Comparison of ENCODE assay signal across 8 cellular contexts in the genomic region with DNA sequence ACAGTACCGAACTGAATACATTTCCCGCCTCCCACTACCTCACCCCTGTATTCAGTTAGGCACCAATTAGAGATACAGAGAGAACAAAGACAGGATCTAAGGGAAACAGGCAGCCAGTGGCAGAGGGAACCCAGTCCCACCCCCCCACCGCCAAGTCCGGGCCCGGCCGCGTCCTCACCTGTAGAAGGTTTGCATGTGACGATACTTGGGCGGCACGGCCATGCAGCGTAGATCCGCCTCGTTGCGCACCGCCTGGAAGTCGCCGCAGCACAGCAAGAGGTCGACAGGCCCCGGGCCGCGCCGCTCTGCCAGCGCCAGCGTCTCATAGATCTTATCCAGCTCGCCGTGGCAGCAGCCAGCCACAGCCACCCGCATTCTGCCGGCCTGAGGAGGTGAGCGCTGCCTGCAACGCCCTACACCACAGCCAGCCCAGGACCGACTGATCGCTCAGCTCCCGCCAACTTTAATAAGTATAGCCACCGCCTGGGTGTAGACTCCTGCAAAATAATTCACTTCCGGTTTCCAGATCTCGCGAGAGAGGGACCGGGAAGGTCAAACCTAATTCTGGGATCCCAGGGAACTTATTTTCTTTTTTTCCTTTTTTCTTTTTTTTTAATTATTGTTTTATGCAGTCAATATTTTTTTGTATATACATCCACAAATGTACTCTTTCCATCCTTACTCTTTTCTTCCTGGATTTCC. TPM values are rescaled to one million over a fixed set of nuclear protein-coding genes. Genes with fewer than 3 reads are reported as not detected.
DNase-seq lines count a peak whose midpoint lies in the region; ATAC-seq, FAIRE-seq and TF ChIP-seq lines count a peak whose summit lies in the region.

DBR1 (minus strand) TSS at position 501 of the 702 bp plus-strand sequence; CDS start at position 375, 126 bp downstream.

- TF ChIP-seq RAD21 in A549 (conservative IDR thresholded peaks at IDR 0.05 in 1 of 2, IDR thresholded peaks at IDR 0.05 in 1 of 2), result no peak

- 0% methylated on average over 13 of the region's 38 CpGs for WGBS in A549 (ENCODE audit: missing lambda C conversion rate)
- WGBS in iPS DF 6.9 (ENCODE audit: insufficient coverage, insufficient read length), result no CpG with 5 or more reads among the region's 38 CpGs

- H3K4me3 ChIP-seq in A549 (peak within 1 kb of the TSS; percentile 60), brain microvascular endothelial cell (ENCODE audit: low read depth, low read length) (peak within 1 kb of the TSS; percentile 86), iPS DF 6.9 (ENCODE audit: low read length) (peak within 1 kb of the TSS; percentile 73), gastrocnemius medialis (peak within 1 kb of the TSS; percentile 66 to 99 (median 83))

- intact Hi-C loops in gastrocnemius medialis (cut with DNase I; ENCODE audit: low total_unique reads), result loop anchor here (1.0 kb wide), 1 partner anchor 13 kb away; the partner anchor contains the start of gene ARMC8

- peak; percentile 98 for ATAC-seq in A549
- ATAC-seq in GM18858 (IDR thresholded peaks at IDR 0.05; ENCODE audit: unreplicated experiment), result peak; percentile 75
- peak; percentile 95 for ATAC-seq in HG03066 (IDR thresholded peaks at IDR 0.05; ENCODE audit: low read depth, unreplicated experiment)
- peak; percentile 92 to 94 for ATAC-seq in gastrocnemius medialis

- H3K4me1 ChIP-seq in A549 (peaks cover 6% of the 10 kb centered on the region; the same call in 1 of the 3 replicates), iPS DF 6.9 (ENCODE audit: control insufficient read depth, insufficient read depth, low read length) (no peaks in the 10 kb centered on the region), gastrocnemius medialis (peaks cover 5 to 8% of the 10 kb centered on the region in 2 donors)

- H3K4me2 ChIP-seq in A549, result peak within 1 kb of the TSS; percentile 89

- DNase-seq in A549 (ENCODE audit: low read depth in 1 of 2, low spot score in 1 of 2) (peak; percentile 73 to 82), NCI-H2107 treated with DMSO at 0.1 percent for 48 hours (lab: John Stamatoyannopoulos, UW; ENCODE audit: unreplicated experiment) (peak; percentile 76), UCSD-AML1 (lab: John Stamatoyannopoulos, UW; ENCODE audit: unreplicated experiment) (peak; percentile 69), brain microvascular endothelial cell (peak; percentile 84), iPS DF 6.9 (ENCODE audit: low read depth, low spot score) (no peak), gastrocnemius medialis (peak; percentile 65 to 66)

- no peak for TF ChIP-seq EP300 in A549 (IDR thresholded peaks at IDR 0.05)

- H3K27me3 ChIP-seq in brain microvascular endothelial cell (replicated peaks) (no peaks in the 10 kb centered on the region), iPS DF 6.9 (ENCODE audit: control insufficient read depth, insufficient read depth, low read length) (no peaks in the 10 kb centered on the region), gastrocnemius medialis (no peaks in the 10 kb centered on the region)

- TF ChIP-seq POLR2A in A549 (IDR thresholded peaks at IDR 0.05; ENCODE audit: low read length), result peak; percentile 90
- TF ChIP-seq POLR2A in gastrocnemius medialis (IDR thresholded peaks at IDR 0.05), result peak; percentile 50 to 71

- H3K9me3 ChIP-seq in A549 (no peaks in the 10 kb centered on the region), iPS DF 6.9 (ENCODE audit: control insufficient read depth, insufficient read depth, low read length) (no peaks in the 10 kb centered on the region), gastrocnemius medialis (no peaks in the 10 kb centered on the region)

- H3K27ac ChIP-seq in A549, result peak within 1 kb of the TSS; percentile 83 to 97
- H3K27ac ChIP-seq in brain microvascular endothelial cell, result peak within 1 kb of the TSS; percentile 58
- no peak within 1 kb of the TSS for H3K27ac ChIP-seq in iPS DF 6.9 (ENCODE audit: low read length)
- H3K27ac ChIP-seq in gastrocnemius medialis, result peak within 1 kb of the TSS; percentile 78 to 83 (median 82)

- H3K36me3 ChIP-seq in brain microvascular endothelial cell (replicated peaks) (no peaks in the 10 kb centered on the region), iPS DF 6.9 (ENCODE audit: control insufficient read depth, insufficient read depth, low read length) (no peaks in the 10 kb centered on the region), gastrocnemius medialis (peaks cover 0 to 4% of the 10 kb centered on the region in 2 donors)

- FAIRE-seq in A549 (lab: Jason Lieb, UNC), result no peak

- TF ChIP-seq CTCF in A549 (IDR thresholded peaks at IDR 0.05), result no peak
- no peak for TF ChIP-seq CTCF in brain microvascular endothelial cell (IDR thresholded peaks at IDR 0.05; ENCODE audit: low read depth, low read length, missing control alignments)
- no peak for TF ChIP-seq CTCF in gastrocnemius medialis (IDR thresholded peaks at IDR 0.05 in 4 of 5, conservative IDR thresholded peaks at IDR 0.05 in 1 of 5)

- in situ Hi-C loops in brain microvascular endothelial cell (cut with HindIII; ENCODE audit: low pct_ligation_motif_present, low sequenced_read_pairs), result no loop called here
- in situ Hi-C loops in gastrocnemius medialis (cut with MboI; ENCODE audit: low sequenced_read_pairs in 4 of 4), result loop anchor here in 1 of 4 donors (25.0 kb wide), 1 partner anchor 163 kb away; the partner anchor contains the start of genes MRAS and NME9

- CTCF ChIA-PET in A549 (lab: Yijun Ruan, JAX), result interaction anchor here (0.6 kb wide), 1 partner anchor 176 kb away, joined by 4 read pairs; no protein-coding TSS in a partner anchor

- POLR2A ChIA-PET in A549 (lab: Yijun Ruan, JAX), result interaction anchor here (0.7 to 1.9 kb wide), 4 partner anchors 12 to 113 kb away, joined by 3 to 6 read pairs (median 4); partner anchors contain the start of genes ARMC8 and DZIP1L

TF ChIP-seq in A549, 52 proteins besides CTCF, POLR2A, EP300 and RAD21 (continues in another document):
- TF ChIP-seq KDM5A (IDR thresholded peaks at IDR 0.05) (no peak), NR3C1 (IDR thresholded peaks at IDR 0.05) (no peak), CHD2 (IDR thresholded peaks at IDR 0.05; ENCODE audit: low read length, partially characterized antibody) (peak; percentile 96), KDM1A (IDR thresholded peaks at IDR 0.05; ENCODE audit: low read depth) (no peak), CBX2 (IDR thresholded peaks at IDR 0.05; ENCODE audit: borderline replicate concordance, low read depth) (no peak), RNF2 (IDR thresholded peaks at IDR 0.05; ENCODE audit: borderline replicate concordance, low read depth) (no peak), PHF8 (IDR thresholded peaks at IDR 0.05; ENCODE audit: borderline replicate concordance, low read depth) (peak; percentile 70; the same call in 1 of the 2 replicates), ZC3H11A (IDR thresholded peaks at IDR 0.05) (no peak), EHMT2 (IDR thresholded peaks at IDR 0.05; ENCODE audit: low read depth) (no peak), NPAS2 (CRISPR knock-in tag; IDR thresholded peaks at IDR 0.05; ENCODE audit: borderline replicate concordance) (no peak), ZNF302 (CRISPR knock-in tag; IDR thresholded peaks at IDR 0.05) (no peak), JUN (IDR thresholded peaks at IDR 0.05) (peak in 1 of 2 experiments; percentile 78; a peak in 3 of 5 replicates), RFX5 (IDR thresholded peaks at IDR 0.05) (no peak), MAX (IDR thresholded peaks at IDR 0.05) (peak; percentile 75)
- TF ChIP-seq, protein P1, sequence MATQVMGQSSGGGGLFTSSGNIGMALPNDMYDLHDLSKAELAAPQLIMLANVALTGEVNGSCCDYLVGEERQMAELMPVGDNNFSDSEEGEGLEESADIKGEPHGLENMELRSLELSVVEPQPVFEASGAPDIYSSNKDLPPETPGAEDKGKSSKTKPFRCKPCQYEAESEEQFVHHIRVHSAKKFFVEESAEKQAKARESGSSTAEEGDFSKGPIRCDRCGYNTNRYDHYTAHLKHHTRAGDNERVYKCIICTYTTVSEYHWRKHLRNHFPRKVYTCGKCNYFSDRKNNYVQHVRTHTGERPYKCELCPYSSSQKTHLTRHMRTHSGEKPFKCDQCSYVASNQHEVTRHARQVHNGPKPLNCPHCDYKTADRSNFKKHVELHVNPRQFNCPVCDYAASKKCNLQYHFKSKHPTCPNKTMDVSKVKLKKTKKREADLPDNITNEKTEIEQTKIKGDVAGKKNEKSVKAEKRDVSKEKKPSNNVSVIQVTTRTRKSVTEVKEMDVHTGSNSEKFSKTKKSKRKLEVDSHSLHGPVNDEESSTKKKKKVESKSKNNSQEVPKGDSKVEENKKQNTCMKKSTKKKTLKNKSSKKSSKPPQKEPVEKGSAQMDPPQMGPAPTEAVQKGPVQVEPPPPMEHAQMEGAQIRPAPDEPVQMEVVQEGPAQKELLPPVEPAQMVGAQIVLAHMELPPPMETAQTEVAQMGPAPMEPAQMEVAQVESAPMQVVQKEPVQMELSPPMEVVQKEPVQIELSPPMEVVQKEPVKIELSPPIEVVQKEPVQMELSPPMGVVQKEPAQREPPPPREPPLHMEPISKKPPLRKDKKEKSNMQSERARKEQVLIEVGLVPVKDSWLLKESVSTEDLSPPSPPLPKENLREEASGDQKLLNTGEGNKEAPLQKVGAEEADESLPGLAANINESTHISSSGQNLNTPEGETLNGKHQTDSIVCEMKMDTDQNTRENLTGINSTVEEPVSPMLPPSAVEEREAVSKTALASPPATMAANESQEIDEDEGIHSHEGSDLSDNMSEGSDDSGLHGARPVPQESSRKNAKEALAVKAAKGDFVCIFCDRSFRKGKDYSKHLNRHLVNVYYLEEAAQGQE (IDR thresholded peaks at IDR 0.05), result peak; percentile 99
- TF ChIP-seq, protein P2, sequence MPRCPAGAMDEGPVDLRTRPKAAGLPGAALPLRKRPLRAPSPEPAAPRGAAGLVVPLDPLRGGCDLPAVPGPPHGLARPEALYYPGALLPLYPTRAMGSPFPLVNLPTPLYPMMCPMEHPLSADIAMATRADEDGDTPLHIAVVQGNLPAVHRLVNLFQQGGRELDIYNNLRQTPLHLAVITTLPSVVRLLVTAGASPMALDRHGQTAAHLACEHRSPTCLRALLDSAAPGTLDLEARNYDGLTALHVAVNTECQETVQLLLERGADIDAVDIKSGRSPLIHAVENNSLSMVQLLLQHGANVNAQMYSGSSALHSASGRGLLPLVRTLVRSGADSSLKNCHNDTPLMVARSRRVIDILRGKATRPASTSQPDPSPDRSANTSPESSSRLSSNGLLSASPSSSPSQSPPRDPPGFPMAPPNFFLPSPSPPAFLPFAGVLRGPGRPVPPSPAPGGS (IDR thresholded peaks at IDR 0.05), result 0 out of 3 replicates have a peak, but pooled peaks have one; percentile 37

RNA-seq across cellular contexts. Expression of gene DBR1, which starts in this region (rescaled TPM):
- 11.1 and 14.2 TPM in 2 replicates for polyA plus RNA-seq in A549 (2011; rRNA removed)
- polyA plus RNA-seq in A549 (2012; cell fraction: cytosol; rRNA removed), result 8.2 and 9.0 TPM in 2 replicates
- 5.8 and 7.2 TPM in 2 replicates for polyA plus RNA-seq in A549 (2012; cell fraction: nucleus; rRNA removed)
- polyA plus RNA-seq in A549 (2017; fragmentation: RNase III; extraction: RNeasy Plus Mini Kit Qiagen cat#74134 plus additional on column Dnase treatment), result 11.7 to 13.5 TPM (median 13.2 TPM) in 3 replicates
- polyA minus RNA-seq in A549 (2011; rRNA and poly(A)+ RNA removed), result 5.7 and 5.8 TPM in 2 replicates
- 10 to 100 TPM in 1 of 4 donors, 1 to 10 TPM in 3; 6.5 to 22.2 (median 6.6) TPM for total RNA-seq in gastrocnemius medialis
